ENCODE assay signal across 12 cellular contexts in genomic region chr2:205708231-205708631, GRCh38. TPM values are rescaled to one million over a fixed set of nuclear protein-coding genes. Genes with fewer than 3 reads are reported as not detected.
A peak's percentile ranks its signal among the peaks of the same experiment; 100 is the strongest.
DNase-seq lines count a peak whose midpoint lies in the region; ATAC-seq and TF ChIP-seq lines count a peak whose summit lies in the region.
"Had no signal": no experiment of that assay in that cellular context is flagged by ENCODE, and none has a peak within 500 bp of the region (broad histone marks: within the 10 kb centered on the region; RNA-seq: fewer than 3 reads in every experiment).

No MANE protein-coding gene starts in this region.

- H4K20me1 ChIP-seq in fibroblast of lung (ENCODE audit: control insufficient read depth, extremely low read depth, insufficient read depth, low read length) = no peaks in the 10 kb centered on the region

- CTCF ChIA-PET in activated CD4-positive, alpha-beta T cell treated with anti-CD3 and anti-CD28 coated beads, Interleukin-2, amount 10 ng/mL, durations not matched to agents 7 days and 5 days (lab: Charles Lee) = no interaction called here

- peak overlapping the region; percentile 66 for H3K27ac ChIP-seq in fibroblast of lung (ENCODE audit: insufficient read depth, low read length)
- H3K27ac ChIP-seq in urinary bladder (ENCODE audit: low read depth) = peak overlapping the region; percentile 7

- WGBS in urinary bladder = 47% methylated on average over 11 of the region's 11 CpGs

- H3K27me3 Mint-ChIP-seq in activated CD4-positive, alpha-beta T cell treated with anti-CD3 and anti-CD28 coated beads, Interleukin-2, amount 10 ng/mL, durations not matched to agents 7 days and 5 days = no peaks in the 10 kb centered on the region

- POLR2A ChIA-PET in activated CD4-positive, alpha-beta T cell treated with anti-CD3 and anti-CD28 coated beads, Interleukin-2, amount 10 ng/mL, durations not matched to agents 7 days and 5 days (lab: Charles Lee) = no interaction called here

- no peak for ATAC-seq in HG02588 (IDR thresholded peaks at IDR 0.05; ENCODE audit: unreplicated experiment)
- ATAC-seq: K562, natural killer cell had no signal

- no peaks in the 10 kb centered on the region for H3K36me3 ChIP-seq in fibroblast of lung (ENCODE audit: control insufficient read depth, insufficient read depth, low read length)
- no peaks in the 10 kb centered on the region for H3K36me3 ChIP-seq in urinary bladder (ENCODE audit: insufficient read depth)
- H3K36me3 ChIP-seq: breast epithelium had no signal

- TF ChIP-seq CTCF in fibroblast of lung (conservative IDR thresholded peaks at IDR 0.05 in 1 of 2, IDR thresholded peaks at IDR 0.05 in 1 of 2; ENCODE audit: low read depth in 1 of 2, low read length in 2 of 2) = no peak

- H3K27me3 ChIP-seq in fibroblast of lung (ENCODE audit: control insufficient read depth, insufficient read depth, low read length) = no peaks in the 10 kb centered on the region
- H3K27me3 ChIP-seq: breast epithelium had no signal

- H3K4me2 ChIP-seq in fibroblast of lung (ENCODE audit: extremely low read depth, insufficient read depth, low read length) = peak overlapping the region; percentile 40

- peaks cover 25% of the 10 kb centered on the region for H3K4me1 Mint-ChIP-seq in activated CD4-positive, alpha-beta T cell treated with anti-CD3 and anti-CD28 coated beads, Interleukin-2, amount 10 ng/mL, durations not matched to agents 7 days and 5 days

- no peak for DNase-seq in activated CD4-positive, alpha-beta T cell treated with anti-CD3 and anti-CD28 coated beads, Interleukin-2, amount 10 ng/mL, durations not matched to agents 7 days and 5 days
- DNase-seq in activated CD4-positive, alpha-beta T cell treated with anti-CD3 and anti-CD28 coated beads, Interleukin-2, amount 50 U/mL, for 48 hours = no peak
- DNase-seq in fibroblast of lung (ENCODE audit: low read depth in 2 of 2) (peak; percentile 61 to 99), non-pigmented ciliary epithelial cell (ENCODE audit: low read depth) (peak; percentile 63), ecto neural progenitor cell (ENCODE audit: low spot score) (no peak)
- no peak for DNase-seq in central memory CD4-positive, alpha-beta T cell
- DNase-seq: ACHN, natural killer cell had no signal

- H3K79me2 ChIP-seq in fibroblast of lung (ENCODE audit: control insufficient read depth, insufficient read depth, low read length) = no peaks in the 10 kb centered on the region

- peak overlapping the region; percentile 28 for H3K27ac Mint-ChIP-seq in activated CD4-positive, alpha-beta T cell treated with anti-CD3 and anti-CD28 coated beads, Interleukin-2, amount 10 ng/mL, durations not matched to agents 7 days and 5 days
- H3K27ac Mint-ChIP-seq: natural killer cell had no signal

- H3K4me3 ChIP-seq in fibroblast of lung (replicated peaks in 1 of 4; ENCODE audit: control extremely low read depth in 1 of 4, insufficient read depth in 1 of 4, low read depth in 3 of 4, low read length in 4 of 4) = no peak overlapping the region
- no peak overlapping the region for H3K4me3 ChIP-seq in urinary bladder (ENCODE audit: low read depth, low read length)
- H3K4me3 ChIP-seq: breast epithelium, K562 had no signal

- no peak overlapping the region for H3K9ac ChIP-seq in fibroblast of lung (ENCODE audit: insufficient read depth, low read length)

- H2AFZ ChIP-seq in fibroblast of lung (ENCODE audit: low read length) = no peak overlapping the region

- no peaks in the 10 kb centered on the region for H3K36me3 Mint-ChIP-seq in activated CD4-positive, alpha-beta T cell treated with anti-CD3 and anti-CD28 coated beads, Interleukin-2, amount 10 ng/mL, durations not matched to agents 7 days and 5 days (ENCODE audit: low read depth)
- H3K36me3 Mint-ChIP-seq: natural killer cell had no signal

- peaks cover 18% of the 10 kb centered on the region for H3K4me1 ChIP-seq in fibroblast of lung (ENCODE audit: control insufficient read depth, extremely low read depth, insufficient read depth, low read length)
- no peaks in the 10 kb centered on the region for H3K4me1 ChIP-seq in urinary bladder (ENCODE audit: insufficient read depth)
- H3K4me1 ChIP-seq: breast epithelium had no signal

- H3K9me3 ChIP-seq in fibroblast of lung (ENCODE audit: control insufficient read depth, insufficient read depth, low read depth, low read length) = no peaks in the 10 kb centered on the region
- H3K9me3 ChIP-seq: breast epithelium had no signal

- H3K9me3 Mint-ChIP-seq in activated CD4-positive, alpha-beta T cell treated with anti-CD3 and anti-CD28 coated beads, Interleukin-2, amount 10 ng/mL, durations not matched to agents 7 days and 5 days = no peaks in the 10 kb centered on the region
- H3K9me3 Mint-ChIP-seq: natural killer cell had no signal

- H3K4me3 Mint-ChIP-seq in activated CD4-positive, alpha-beta T cell treated with anti-CD3 and anti-CD28 coated beads, Interleukin-2, amount 10 ng/mL, durations not matched to agents 7 days and 5 days = no peak overlapping the region
- H3K4me3 Mint-ChIP-seq: natural killer cell had no signal

RNA-seq across cellular contexts. Expression of gene NRP2, which starts 25.9 kb away (rescaled TPM):
- total RNA-seq in activated CD4-positive, alpha-beta T cell treated with anti-CD3 and anti-CD28 coated beads, Interleukin-2, amount 10 ng/mL, durations not matched to agents 7 days and 5 days = 1 to 10 TPM; 7.1 to 8.1 TPM
- total RNA-seq in fibroblast of lung (22.9 and 28.7 TPM in 2 replicates), urinary bladder (101 TPM)
- polyA plus RNA-seq in fibroblast of lung (16.6 and 23.9 TPM in 2 replicates), urinary bladder (74.4 TPM)
- 12.5 and 15.7 TPM in 2 replicates for polyA plus RNA-seq in fibroblast of lung (2012)
- 77.2 and 77.3 TPM in 2 replicates for polyA minus RNA-seq in fibroblast of lung (ENCODE audit: low replicate concordance)

Comparison
In these comparisons a context has a peak if more than half of its experiments do, and no peak if none do; other contexts are left out.
1. DNase-seq: peak in fibroblast of lung (2 of 2) and non-pigmented ciliary epithelial cell (single experiment); none in activated CD4-positive, alpha-beta T cell treated with anti-CD3 and anti-CD28 coated beads, Interleukin-2, amount 10 ng/mL, durations not matched to agents 7 days and 5 days (single experiment), activated CD4-positive, alpha-beta T cell treated with anti-CD3 and anti-CD28 coated beads, Interleukin-2, amount 50 U/mL, for 48 hours (0 of 2), ecto neural progenitor cell (single experiment) and central memory CD4-positive, alpha-beta T cell (single experiment).